ENCODE assay signal across 14 cellular contexts in the genomic region with DNA sequence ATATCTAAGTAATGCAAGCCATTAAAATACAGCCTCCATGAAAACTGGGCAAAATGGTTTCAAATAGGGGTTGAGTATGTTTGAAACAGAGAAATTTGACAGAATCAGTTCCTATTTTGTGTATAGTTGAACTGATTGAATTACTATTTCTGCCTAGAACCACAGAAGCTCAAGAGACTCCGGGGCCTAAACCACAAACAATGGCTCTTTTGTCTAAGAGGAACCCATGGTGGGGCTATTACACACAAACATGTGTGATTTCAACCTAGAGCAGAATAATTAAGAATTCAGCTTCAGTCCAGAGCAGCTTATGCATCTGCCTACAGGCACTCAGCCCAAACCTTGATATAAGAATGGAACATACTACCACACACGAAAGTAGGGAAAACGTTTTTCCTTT.
DNase-seq lines count a peak whose midpoint lies in the region; ATAC-seq and TF ChIP-seq lines count a peak whose summit lies in the region.
"Had no signal": no experiment of that assay in that cellular context is flagged by ENCODE, and none has a peak within 500 bp of the region (broad histone marks: within the 10 kb centered on the region; RNA-seq: fewer than 3 reads in every experiment).

No MANE protein-coding gene starts in this region.

- H3K4me1 ChIP-seq in right lobe of liver = no peaks in the 10 kb centered on the region

- intact Hi-C loops in right lobe of liver (cut with DNase I) (no loop called here), posterior vena cava (cut with DNase I) (no loop called here)

- TF ChIP-seq CTCF in right lobe of liver (IDR thresholded peaks at IDR 0.05) = no peak

- no peak for TF ChIP-seq POLR2A in right lobe of liver (IDR thresholded peaks at IDR 0.05)

- peak; percentile 6 for DNase-seq in H7
- peak; percentile 6 for DNase-seq in LHCN-M2 (ENCODE audit: low read depth)
- peak; percentile 82 for DNase-seq in foreskin melanocyte
- no peak for DNase-seq in LoVo (ENCODE audit: low spot score)
- DNase-seq in UCSD-AML1 (lab: John Stamatoyannopoulos, UW; ENCODE audit: unreplicated experiment) = no peak
- no peak for DNase-seq in right lobe of liver
- DNase-seq in posterior vena cava (ENCODE audit: low spot score) = no peak
- DNase-seq: activated T-cell treated with anti-CD3 and anti-CD28 coated beads, Interleukin-2, amount 50 U/mL, for 1 hour; CD4-positive, alpha-beta T cell; naive thymus-derived CD4-positive, alpha-beta T cell; NCI-H2227 treated with DMSO at 0.1 percent for 48 hours; stimulated activated CD4-positive, alpha-beta T cell treated with anti-CD3 and anti-CD28 coated beads, Interleukin-12 subunit alpha, Interleukin-12 subunit beta, amount 100 ng/mL, for 4 hours had no signal

- H3K36me3 ChIP-seq in H7 (replicated peaks; ENCODE audit: control insufficient read depth, insufficient read depth, low read length) (no peaks in the 10 kb centered on the region), right lobe of liver (no peaks in the 10 kb centered on the region)

- WGBS in right lobe of liver (ENCODE audit: insufficient coverage, low coverage, low lambda C conversion rate, missing lambda C conversion rate) = 41% methylated on average over 3 of the region's 3 CpGs

- ATAC-seq in GM18519 (IDR thresholded peaks at IDR 0.05; ENCODE audit: low FRiP score, unreplicated experiment) = peak; percentile 67
- no peak for ATAC-seq in right lobe of liver
- ATAC-seq: naive thymus-derived CD4-positive, alpha-beta T cell; WTC11 had no signal

- H3K27me3 ChIP-seq in H7 (ENCODE audit: control insufficient read depth, insufficient read depth, low read length) = no peaks in the 10 kb centered on the region
- no peaks in the 10 kb centered on the region for H3K27me3 ChIP-seq in right lobe of liver

- H3K4me3 ChIP-seq in H7 (ENCODE audit: insufficient read depth, low read depth, low read length) = no peak overlapping the region
- H3K4me3 ChIP-seq in right lobe of liver = no peak overlapping the region

- no peak overlapping the region for H3K27ac ChIP-seq in right lobe of liver

- no peaks in the 10 kb centered on the region for H3K9me3 ChIP-seq in right lobe of liver

Comparison
In these comparisons a context has a peak if more than half of its experiments do, and no peak if none do; other contexts are left out.
1. DNase-seq: peak in H7 (single experiment), LHCN-M2 (single experiment) and foreskin melanocyte (single experiment); none in LoVo (single experiment), UCSD-AML1 (single experiment), right lobe of liver (0 of 3) and posterior vena cava (single experiment).